In the genomic region with DNA sequence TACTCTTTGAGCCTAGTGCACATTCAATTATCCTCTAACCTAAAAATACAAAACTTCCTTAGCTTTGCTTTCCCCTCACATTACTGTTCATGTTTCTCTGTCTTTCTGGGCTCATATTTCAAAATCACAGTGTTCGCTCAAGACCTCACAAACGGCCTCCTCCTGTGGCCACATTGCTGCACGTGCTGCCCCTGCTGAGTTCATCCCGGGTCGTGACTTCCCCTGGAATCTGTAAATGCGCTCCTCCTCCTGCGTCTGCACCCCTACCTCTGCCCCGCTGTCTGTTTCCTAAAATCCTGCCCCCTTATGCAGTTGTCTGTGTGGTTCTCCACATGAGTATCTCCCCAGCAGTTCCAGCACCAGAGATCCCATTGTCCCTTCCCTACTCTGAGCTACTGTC, we compare ENCODE assay signal across 22 cellular contexts. TPM values are rescaled to one million over a fixed set of nuclear protein-coding genes. Genes with fewer than 3 reads are reported as not detected.
DNase-seq lines count a peak whose midpoint lies in the region; TF ChIP-seq lines count a peak whose summit lies in the region.
"Had no signal": no experiment of that assay in that cellular context is flagged by ENCODE, and none has a peak within 500 bp of the region (broad histone marks: within the 10 kb centered on the region; RNA-seq: fewer than 3 reads in every experiment).

No MANE protein-coding gene starts in this region.

- TF ChIP-seq CTCF in HEK293 (tag by site-specific recombination; IDR thresholded peaks at IDR 0.05), result no peak
- TF ChIP-seq CTCF in choroid plexus epithelial cell (conservative IDR thresholded peaks at IDR 0.05; ENCODE audit: low read depth, low read length), result no peak
- no peak for TF ChIP-seq CTCF in progenitor cell of endocrine pancreas (IDR thresholded peaks at IDR 0.05; ENCODE audit: unreplicated experiment)
- TF ChIP-seq CTCF in PC-9 (conservative IDR thresholded peaks at IDR 0.05), result no peak

- H3K27ac ChIP-seq in HEK293 (ENCODE audit: extremely low read depth, low read depth, low read length) (no peak overlapping the region), PC-9 (no peak overlapping the region)
- H3K27ac ChIP-seq: KMS-11, Peyer's patch had no signal

- no peaks in the 10 kb centered on the region for H3K9me2 ChIP-seq in PC-9 (ENCODE audit: insufficient read depth)

- CTCF ChIA-PET in HEK293 (lab: Yijun Ruan, JAX) (interaction anchor here (0.5 to 1.6 kb wide), 2 partner anchors 14 to 20 kb away, joined by 4 read pairs; no protein-coding TSS in a partner anchor), PC-9 (lab: Charles Lee) (no interaction called here)

- peaks cover 2% of the 10 kb centered on the region for H3K36me3 Mint-ChIP-seq in progenitor cell of endocrine pancreas (ENCODE audit: insufficient read depth)

- POLR2A ChIA-PET in HEK293 (lab: Yijun Ruan, JAX) (no interaction called here), PC-9 (lab: Charles Lee; ENCODE audit: unreplicated experiment) (no interaction called here)

- no peaks in the 10 kb centered on the region for H3K79me2 ChIP-seq in PC-9 (ENCODE audit: low read depth)

- no peaks in the 10 kb centered on the region for H3K4me1 Mint-ChIP-seq in progenitor cell of endocrine pancreas (ENCODE audit: low read depth)
- H3K4me1 Mint-ChIP-seq: CD8-positive, alpha-beta memory T cell had no signal

- peak overlapping the region; percentile 8 for H3K27ac Mint-ChIP-seq in progenitor cell of endocrine pancreas
- H3K27ac Mint-ChIP-seq: CD8-positive, alpha-beta memory T cell had no signal

- no peaks in the 10 kb centered on the region for H3K36me3 ChIP-seq in HEK293 (ENCODE audit: control insufficient read depth in 2 of 2, insufficient read depth in 1 of 2, low read length in 2 of 2)
- H3K36me3 ChIP-seq in PC-9 (ENCODE audit: low read depth), result no peaks in the 10 kb centered on the region
- H3K36me3 ChIP-seq: Peyer's patch had no signal

- peaks cover 10% of the 10 kb centered on the region for H3K27me3 Mint-ChIP-seq in progenitor cell of endocrine pancreas

- intact Hi-C loops in PC-9 (cut with micrococcal nuclease; ENCODE audit: unreplicated experiment), result no loop called here

- H3K9me3 ChIP-seq in HEK293 (ENCODE audit: control insufficient read depth, insufficient read depth, low read depth, low read length), result no peaks in the 10 kb centered on the region
- no peaks in the 10 kb centered on the region for H3K9me3 ChIP-seq in PC-9 (ENCODE audit: insufficient read depth, low read depth)
- H3K9me3 ChIP-seq: Peyer's patch had no signal

- no peaks in the 10 kb centered on the region for H3K9me3 Mint-ChIP-seq in progenitor cell of endocrine pancreas (ENCODE audit: low read depth)

- DNase-seq in choroid plexus epithelial cell (ENCODE audit: low read depth) (peak; percentile 32), left kidney (ENCODE audit: low read depth, low spot score) (peak; percentile 43), progenitor cell of endocrine pancreas (ENCODE audit: low spot score, unreplicated experiment) (no peak), NCI-H524 treated with DMSO at 0.1 percent for 48 hours (lab: John Stamatoyannopoulos, UW) (no peak), PC-9 (no peak)
- no peak for DNase-seq in stimulated activated CD4-positive, alpha-beta T cell treated with anti-CD3 and anti-CD28 coated beads, Interleukin-15, amount 100 ng/mL, for 24 hours
- no peak for DNase-seq in effector CD8-positive, alpha-beta T cell (lab: John Stamatoyannopoulos, UW)
- DNase-seq: AML-193; C1 segment of cervical spinal cord; CD8-positive, alpha-beta memory T cell; DMS53; GDM1; H7; NCI-H1092 treated with DMSO at 0.1 percent for 48 hours; NCI-H146; NCI-H2029; NCI-H2227 treated with DMSO at 0.1 percent for 48 hours; NCI-H510A; NCI-H748 treated with DMSO at 0.1 percent for 48 hours; Peyer's patch had no signal

- no peak overlapping the region for H3K4me2 ChIP-seq in PC-9
- H3K4me2 ChIP-seq: KMS-11 had no signal

- no peaks in the 10 kb centered on the region for H3K27me3 ChIP-seq in PC-9 (ENCODE audit: insufficient read depth, low read depth)
- H3K27me3 ChIP-seq: Peyer's patch had no signal

- H4K20me1 ChIP-seq in PC-9 (ENCODE audit: insufficient read depth), result no peaks in the 10 kb centered on the region

- H3F3A ChIP-seq in PC-9 (ENCODE audit: insufficient read depth, low read depth), result no peaks in the 10 kb centered on the region

- no peak overlapping the region for H2AFZ ChIP-seq in PC-9

- H3K4me3 Mint-ChIP-seq in progenitor cell of endocrine pancreas (ENCODE audit: low read depth), result no peak overlapping the region
- H3K4me3 Mint-ChIP-seq: CD8-positive, alpha-beta memory T cell had no signal

- BruUV-seq in PC-9 (replicated peaks; lab: Mats Ljungman, UMichigan), result no TSS peak

- H3K4me1 ChIP-seq in HEK293 (ENCODE audit: control insufficient read depth, insufficient read depth, low read length) (no peaks in the 10 kb centered on the region), PC-9 (replicated peaks; ENCODE audit: insufficient read depth) (no peaks in the 10 kb centered on the region)
- H3K4me1 ChIP-seq: Peyer's patch had no signal

- H3K4me3 ChIP-seq in HEK293 (ENCODE audit: low read depth, low read length), result no peak overlapping the region
- no peak overlapping the region for H3K4me3 ChIP-seq in choroid plexus epithelial cell (ENCODE audit: low read depth, low read length)
- H3K4me3 ChIP-seq in PC-9, result no peak overlapping the region
- H3K4me3 ChIP-seq: Peyer's patch had no signal

TF ChIP-seq in HEK293, 187 proteins besides CTCF, POLR2A, EP300 and RAD21:
- TF ChIP-seq ZNF701 (tag by site-specific recombination; IDR thresholded peaks at IDR 0.05) (no peak), ZNF350 (tag by site-specific recombination; IDR thresholded peaks at IDR 0.05) (no peak), ZNF488 (tag by site-specific recombination; IDR thresholded peaks at IDR 0.05) (no peak), YY2 (tag by site-specific recombination; IDR thresholded peaks at IDR 0.05) (no peak), ZNF366 (tag by site-specific recombination; conservative IDR thresholded peaks at IDR 0.05) (no peak), ZNF221 (tag by site-specific recombination; IDR thresholded peaks at IDR 0.05; ENCODE audit: borderline replicate concordance) (no peak), ZNF148 (tag by site-specific recombination; IDR thresholded peaks at IDR 0.05; ENCODE audit: borderline replicate concordance) (no peak), ZIC2 (tag by site-specific recombination; IDR thresholded peaks at IDR 0.05) (peak; percentile 87), PATZ1 (tag by site-specific recombination; IDR thresholded peaks at IDR 0.05) (no peak), REPIN1 (tag by site-specific recombination; IDR thresholded peaks at IDR 0.05; ENCODE audit: low read depth) (no peak), GFI1B (tag by site-specific recombination; IDR thresholded peaks at IDR 0.05) (no peak), TRIM28 (IDR thresholded peaks at IDR 0.05; ENCODE audit: borderline replicate concordance, low read length) (0 out of 2 replicates have a peak, but pooled peaks have one; percentile 61), ZNF433 (tag by site-specific recombination; IDR thresholded peaks at IDR 0.05; ENCODE audit: low read depth) (no peak), ZNF354C (tag by site-specific recombination; IDR thresholded peaks at IDR 0.05; ENCODE audit: borderline replicate concordance, low read depth) (no peak), ZNF157 (tag by site-specific recombination; IDR thresholded peaks at IDR 0.05) (no peak)

RNA-seq across cellular contexts. Expression of gene RAVER2, which starts 45.5 kb away (rescaled TPM):
- total RNA-seq in progenitor cell of endocrine pancreas (32.0 and 33.8 TPM in 2 replicates), PC-9 (2021) (12.4 and 13.1 TPM in 2 replicates)

Comparison
In these comparisons a context has a peak if more than half of its experiments do, and no peak if none do; other contexts are left out.
1. DNase-seq: peak in choroid plexus epithelial cell (single experiment) and left kidney (single experiment); none in progenitor cell of endocrine pancreas (single experiment), NCI-H524 treated with DMSO at 0.1 percent for 48 hours (single experiment), stimulated activated CD4-positive, alpha-beta T cell treated with anti-CD3 and anti-CD28 coated beads, Interleukin-15, amount 100 ng/mL, for 24 hours (single experiment), PC-9 (0 of 2) and effector CD8-positive, alpha-beta T cell (single experiment).